ENCODE assay signal across 8 cellular contexts in the genomic region with DNA sequence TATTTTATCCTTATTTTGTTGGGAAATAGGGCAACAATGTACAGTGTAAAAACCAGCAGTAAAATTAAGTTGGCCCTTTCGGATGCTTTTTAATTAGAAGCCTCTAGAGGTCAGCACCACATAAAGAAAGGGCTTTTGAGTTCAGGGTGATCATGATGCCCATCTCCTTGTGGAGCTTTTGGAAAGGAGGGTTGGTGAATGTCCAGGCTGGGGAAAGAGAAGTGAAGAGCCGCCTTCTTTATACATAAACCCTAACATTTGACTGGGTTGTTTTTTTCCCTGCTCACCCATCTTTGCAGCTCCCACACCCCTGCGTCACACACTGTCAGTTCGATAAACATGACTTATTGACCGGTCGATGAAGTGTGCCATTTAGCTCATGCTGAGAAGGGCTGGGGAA. TPM values are rescaled to one million over a fixed set of nuclear protein-coding genes. Genes with fewer than 3 reads are reported as not detected.
DNase-seq lines count a peak whose midpoint lies in the region; ATAC-seq, FAIRE-seq and TF ChIP-seq lines count a peak whose summit lies in the region.

No MANE protein-coding gene starts in this region.

- H3K9me3 Mint-ChIP-seq in activated CD4-positive, alpha-beta T cell treated with anti-CD3 and anti-CD28 coated beads, Interleukin-2, amount 10 ng/mL, durations not matched to agents 24 days and 14 days, result no peaks in the 10 kb centered on the region

- intact Hi-C loops in uterus (cut with DNase I; ENCODE audit: low total_unique reads), result no loop called here
- intact Hi-C loops in activated CD4-positive, alpha-beta T cell treated with anti-CD3 and anti-CD28 coated beads, Interleukin-2, amount 10 ng/mL, durations not matched to agents 24 days and 14 days (cut with micrococcal nuclease), result loop anchor here (5.0 kb wide), 3 partner anchors 118 to 183 kb away; partner anchors contain the start of genes FKBP14, PLEKHA8 and ZNRF2

- H3K36me3 Mint-ChIP-seq in activated CD4-positive, alpha-beta T cell treated with anti-CD3 and anti-CD28 coated beads, Interleukin-2, amount 10 ng/mL, durations not matched to agents 24 days and 14 days (ENCODE audit: low read depth), result no peaks in the 10 kb centered on the region

- no peak overlapping the region for H3K27ac Mint-ChIP-seq in activated CD4-positive, alpha-beta T cell treated with anti-CD3 and anti-CD28 coated beads, Interleukin-2, amount 10 ng/mL, durations not matched to agents 24 days and 14 days

- H3K27me3 ChIP-seq in bronchial epithelial cell (ENCODE audit: control insufficient read depth, insufficient read depth, low read length), result no peaks in the 10 kb centered on the region
- no peaks in the 10 kb centered on the region for H3K27me3 ChIP-seq in uterus

- H3K9me3 ChIP-seq in uterus, result no peaks in the 10 kb centered on the region

- no peak overlapping the region for H3K4me3 Mint-ChIP-seq in activated CD4-positive, alpha-beta T cell treated with anti-CD3 and anti-CD28 coated beads, Interleukin-2, amount 10 ng/mL, durations not matched to agents 24 days and 14 days

- H3K36me3 ChIP-seq in bronchial epithelial cell (ENCODE audit: control insufficient read depth, insufficient read depth, low read length) (peaks cover 2% of the 10 kb centered on the region), uterus (no peaks in the 10 kb centered on the region)

- DNase-seq in EL (peak; percentile 70), HT-29 (ENCODE audit: low spot score) (peak; percentile 75), NOMO-1 treated with dmso at 0.1 percent for 144 hours (lab: John Stamatoyannopoulos, UW; ENCODE audit: unreplicated experiment) (peak; percentile 54), bronchial epithelial cell (ENCODE audit: low read depth) (peak; percentile 81), left kidney (ENCODE audit: low read depth, low spot score) (peak; percentile 84), uterus (no peak)
- DNase-seq in activated CD4-positive, alpha-beta T cell treated with anti-CD3 and anti-CD28 coated beads, Interleukin-2, amount 10 ng/mL, durations not matched to agents 24 days and 14 days, result no peak

- H3K27me3 Mint-ChIP-seq in activated CD4-positive, alpha-beta T cell treated with anti-CD3 and anti-CD28 coated beads, Interleukin-2, amount 10 ng/mL, durations not matched to agents 24 days and 14 days, result no peaks in the 10 kb centered on the region

- FAIRE-seq in bronchial epithelial cell (lab: Jason Lieb, UNC), result no peak

- no peak overlapping the region for H3K4me3 ChIP-seq in bronchial epithelial cell (ENCODE audit: low read depth, low read length)
- no peak overlapping the region for H3K4me3 ChIP-seq in uterus

- TF ChIP-seq CTCF in bronchial epithelial cell (IDR thresholded peaks at IDR 0.05; ENCODE audit: insufficient read depth, low read length, severe bottlenecking) (peak; percentile 55), uterus (IDR thresholded peaks at IDR 0.05) (peak; percentile 45 to 60 (median 48))

- peaks cover 35% of the 10 kb centered on the region for H3K4me1 Mint-ChIP-seq in activated CD4-positive, alpha-beta T cell treated with anti-CD3 and anti-CD28 coated beads, Interleukin-2, amount 10 ng/mL, durations not matched to agents 24 days and 14 days

- no peaks in the 10 kb centered on the region for H3K4me1 ChIP-seq in uterus

- TF ChIP-seq POLR2A in uterus (IDR thresholded peaks at IDR 0.05), result no peak

- ATAC-seq in GM21526 (IDR thresholded peaks at IDR 0.05; ENCODE audit: low FRiP score, unreplicated experiment), result no peak

- no peak overlapping the region for H3K27ac ChIP-seq in uterus

RNA-seq across cellular contexts. Expression of gene MTURN, which starts 29.8 kb away (rescaled TPM):
- total RNA-seq in HT-29 (2014; rRNA removed; shearing (Covaris generic)), result 7.2 and 8.5 TPM in 2 replicates
- total RNA-seq in bronchial epithelial cell (18.4 and 43.7 TPM in 2 replicates), uterus (10 to 100 TPM; 45.1 to 75.9 (median 53.1) TPM)
- total RNA-seq in activated CD4-positive, alpha-beta T cell treated with anti-CD3 and anti-CD28 coated beads, Interleukin-2, amount 10 ng/mL, durations not matched to agents 24 days and 14 days, result 3.8 and 4.2 TPM in 2 replicates

Comparison
In these comparisons a context has a peak if more than half of its experiments do, and no peak if none do; other contexts are left out.
1. DNase-seq: peak in EL (single experiment), HT-29 (single experiment), NOMO-1 treated with dmso at 0.1 percent for 144 hours (single experiment), bronchial epithelial cell (single experiment) and left kidney (single experiment); none in uterus (0 of 2) and activated CD4-positive, alpha-beta T cell treated with anti-CD3 and anti-CD28 coated beads, Interleukin-2, amount 10 ng/mL, durations not matched to agents 24 days and 14 days (single experiment).